Comparison of ENCODE assay signal across 8 cellular contexts in genomic region chr10:69409176-69409495, GRCh38. TPM values are rescaled to one million over a fixed set of nuclear protein-coding genes. Genes with fewer than 3 reads are reported as not detected.
DNase-seq lines count a peak whose midpoint lies in the region; ATAC-seq lines count a peak whose summit lies in the region.

No MANE protein-coding gene starts in this region.

- DNase-seq in T-cell (no peak), fibroblast of peridontal ligament (ENCODE audit: extremely low read depth) (peak; percentile 6), iPS-NIHi7 (ENCODE audit: extremely low spot score) (no peak), G401 (ENCODE audit: low spot score) (no peak)

- H3K27me3 Mint-ChIP-seq in T-cell, result no peaks in the 10 kb centered on the region

- H3K27me3 ChIP-seq in rectal smooth muscle tissue (ENCODE audit: control insufficient read depth, insufficient read depth, low read length), result no peaks in the 10 kb centered on the region

- H3K36me3 ChIP-seq in ES-I3 (ENCODE audit: insufficient read depth, low read length) (no peaks in the 10 kb centered on the region), rectal smooth muscle tissue (ENCODE audit: control insufficient read depth, insufficient read depth, low read length) (peaks cover 6% of the 10 kb centered on the region)

- ATAC-seq in T-cell (replicated peaks in 1 of 4), result no peak
- ATAC-seq in HG03354 (IDR thresholded peaks at IDR 0.05; ENCODE audit: poor library complexity, severe bottlenecking, unreplicated experiment), result no peak
- ATAC-seq in HG02588 (IDR thresholded peaks at IDR 0.05; ENCODE audit: unreplicated experiment), result no peak

- H3K27ac ChIP-seq in rectal smooth muscle tissue (ENCODE audit: low read depth, low read length), result peak overlapping the region; percentile 86

- in situ Hi-C loops in G401 (cut with HindIII; ENCODE audit: low sequenced_read_pairs), result no loop called here

- peak overlapping the region; percentile 51 for H3K4me3 ChIP-seq in rectal smooth muscle tissue (ENCODE audit: low read length)

- H3K4me1 ChIP-seq in ES-I3 (ENCODE audit: insufficient read depth, low read length) (peaks cover 20% of the 10 kb centered on the region; the same call in 1 of the 2 replicates), rectal smooth muscle tissue (ENCODE audit: control insufficient read depth, insufficient read depth, low read length) (peaks cover 33% of the 10 kb centered on the region)

- CTCF ChIA-PET in T-cell (lab: Charles Lee), result interaction anchor here in 1 of 2 donors (1.0 to 1.1 kb wide), 2 partner anchors 42 to 47 kb away, joined by 3 to 4 read pairs; no protein-coding TSS in a partner anchor

- H3K36me3 Mint-ChIP-seq in T-cell, result peaks cover 3% of the 10 kb centered on the region

- peaks cover 21 to 25% (median 25%) of the 10 kb centered on the region in 3 donors for H3K4me1 Mint-ChIP-seq in T-cell

- peak overlapping the region in 1 of 3 donors; percentile 73 for H3K4me3 Mint-ChIP-seq in T-cell

- H3K9me3 Mint-ChIP-seq in T-cell, result no peaks in the 10 kb centered on the region

- peak overlapping the region; percentile 66 to 81 for H3K27ac Mint-ChIP-seq in T-cell

- H3K9ac ChIP-seq in ES-I3 (ENCODE audit: low read depth, low read length), result peak overlapping the region; percentile 45; the same call in 1 of the 2 replicates
- H3K9ac ChIP-seq in rectal smooth muscle tissue (ENCODE audit: low read length), result no peak overlapping the region

- no peaks in the 10 kb centered on the region for H3K9me3 ChIP-seq in ES-I3 (ENCODE audit: control insufficient read depth, insufficient read depth, low read length)

- POLR2A ChIA-PET in T-cell (lab: Charles Lee), result no interaction called here

RNA-seq across cellular contexts. Expression of gene TACR2, which starts 7.6 kb away (rescaled TPM):
- total RNA-seq in T-cell, result not detected
- total RNA-seq in G401 (2014; rRNA removed; shearing (Covaris generic)), result not detected in 2 replicates

RNA-seq across cellular contexts. Expression of gene TSPAN15, which starts 42.1 kb away (rescaled TPM):
- 1 to 10 TPM; 2.9 to 8.2 (median 6.2) TPM for total RNA-seq in T-cell
- 10.2 and 14.6 TPM in 2 replicates for total RNA-seq in G401 (2014; rRNA removed; shearing (Covaris generic))
